ENCODE assay signal across 32 cellular contexts in genomic region chr2:5227062-5227699, GRCh38.
DNase-seq lines count a peak whose midpoint lies in the region; ATAC-seq and TF ChIP-seq lines count a peak whose summit lies in the region.
"Had no signal": no experiment of that assay in that cellular context is flagged by ENCODE, and none has a peak within 500 bp of the region (broad histone marks: within the 10 kb centered on the region; RNA-seq: fewer than 3 reads in every experiment).

No MANE protein-coding gene starts in this region.

- no peak overlapping the region for H2AFZ ChIP-seq in OCI-LY3 (ENCODE audit: low read depth, low read length)
- peak overlapping the region; percentile 21 for H2AFZ ChIP-seq in neural progenitor cell (replicated peaks)

- TF ChIP-seq CTCF in OCI-LY3 (IDR thresholded peaks at IDR 0.05; ENCODE audit: low read depth, low read length): no peak
- no peak for TF ChIP-seq CTCF in choroid plexus epithelial cell (conservative IDR thresholded peaks at IDR 0.05; ENCODE audit: low read depth, low read length)
- TF ChIP-seq CTCF in neural progenitor cell (IDR thresholded peaks at IDR 0.05): no peak

- H3K79me2 ChIP-seq in OCI-LY3 (ENCODE audit: low read length) (no peaks in the 10 kb centered on the region), neural progenitor cell (ENCODE audit: low read depth) (no peaks in the 10 kb centered on the region)

- H3K4me1 Mint-ChIP-seq in neural progenitor cell: peaks cover 5% of the 10 kb centered on the region
- H3K4me1 Mint-ChIP-seq: activated naive CD8-positive, alpha-beta T cell treated with anti-CD3 and anti-CD28 coated beads, Interleukin-2, amount 10 ng/mL, durations not matched to agents 7 days and 5 days; CD8-positive, alpha-beta memory T cell; naive thymus-derived CD8-positive, alpha-beta T cell; stimulated activated naive CD8-positive, alpha-beta T cell treated with anti-CD3 and anti-CD28 coated beads, Interleukin-15, amount 100 ng/mL, for 72 hours had no signal

- H3K27ac ChIP-seq in BLaER1: no peak overlapping the region
- H3K27ac ChIP-seq in OCI-LY3 (ENCODE audit: low read length): no peak overlapping the region
- H3K27ac ChIP-seq in neural progenitor cell: no peak overlapping the region
- H3K27ac ChIP-seq: esophagus squamous epithelium, lower lobe of right lung, pancreas, SK-N-MC, thyroid gland had no signal

- H3K36me3 ChIP-seq in BLaER1 (no peaks in the 10 kb centered on the region), OCI-LY3 (replicated peaks; ENCODE audit: low read depth, low read length) (no peaks in the 10 kb centered on the region), neural progenitor cell (no peaks in the 10 kb centered on the region)
- H3K36me3 ChIP-seq: esophagus squamous epithelium, lower lobe of right lung, pancreas, thyroid gland had no signal

- H3K4me2 ChIP-seq in BLaER1 (peak overlapping the region; percentile 46), OCI-LY3 (ENCODE audit: low read length) (peak overlapping the region; percentile 22; the same call in 1 of the 2 replicates), neural progenitor cell (no peak overlapping the region)

- H3F3A ChIP-seq in neural progenitor cell (ENCODE audit: low read depth): no peaks in the 10 kb centered on the region

- H3K4me1 ChIP-seq in BLaER1 (peaks cover 9% of the 10 kb centered on the region), OCI-LY3 (ENCODE audit: low read length) (no peaks in the 10 kb centered on the region), neural progenitor cell (no peaks in the 10 kb centered on the region)
- H3K4me1 ChIP-seq: esophagus squamous epithelium, lower lobe of right lung, pancreas, thyroid gland had no signal

- no peak overlapping the region for H3K9ac ChIP-seq in BLaER1
- H3K9ac ChIP-seq in OCI-LY3 (ENCODE audit: low read length): no peak overlapping the region
- no peak overlapping the region for H3K9ac ChIP-seq in neural progenitor cell

- H3K9me3 ChIP-seq in BLaER1 (no peaks in the 10 kb centered on the region), OCI-LY3 (ENCODE audit: insufficient read depth, low read length) (no peaks in the 10 kb centered on the region), neural progenitor cell (ENCODE audit: low read depth) (no peaks in the 10 kb centered on the region)
- H3K9me3 ChIP-seq: esophagus squamous epithelium, lower lobe of right lung, pancreas, thyroid gland had no signal

- H3K4me3 ChIP-seq in BLaER1: no peak overlapping the region
- no peak overlapping the region for H3K4me3 ChIP-seq in OCI-LY3 (ENCODE audit: low read length)
- H3K4me3 ChIP-seq in choroid plexus epithelial cell (ENCODE audit: low read depth, low read length): no peak overlapping the region
- no peak overlapping the region for H3K4me3 ChIP-seq in neural progenitor cell
- H3K4me3 ChIP-seq: esophagus squamous epithelium, lower lobe of right lung, pancreas, SK-N-MC, thyroid gland had no signal

- H3K4me3 Mint-ChIP-seq in neural progenitor cell: no peak overlapping the region
- H3K4me3 Mint-ChIP-seq: activated naive CD8-positive, alpha-beta T cell treated with anti-CD3 and anti-CD28 coated beads, Interleukin-2, amount 10 ng/mL, durations not matched to agents 7 days and 5 days; activated T-cell treated with anti-CD3 and anti-CD28 coated beads, Interleukin-2, amount 50 U/mL, for 4 hours; CD8-positive, alpha-beta memory T cell; endodermal cell; naive thymus-derived CD8-positive, alpha-beta T cell; stimulated activated naive CD8-positive, alpha-beta T cell treated with anti-CD3 and anti-CD28 coated beads, Interleukin-15, amount 100 ng/mL, for 72 hours; T-helper 1 cell treated with Interleukin-12 subunit alpha and Interleukin-12 subunit beta and Interleukin-4 antibody, amounts not matched to agents 30 μg/mL and 1 μg/mL, for 36 hours had no signal

- no peaks in the 10 kb centered on the region for H3K36me3 Mint-ChIP-seq in neural progenitor cell
- H3K36me3 Mint-ChIP-seq: activated naive CD8-positive, alpha-beta T cell treated with anti-CD3 and anti-CD28 coated beads, Interleukin-2, amount 10 ng/mL, durations not matched to agents 7 days and 5 days; CD8-positive, alpha-beta memory T cell; naive thymus-derived CD8-positive, alpha-beta T cell had no signal

- ATAC-seq in GM19467 (IDR thresholded peaks at IDR 0.05; ENCODE audit: unreplicated experiment) (no peak), HG02763 (IDR thresholded peaks at IDR 0.05; ENCODE audit: unreplicated experiment) (no peak)
- ATAC-seq: activated T-cell treated with anti-CD3 and anti-CD28 coated beads, Interleukin-2, amount 50 U/mL, for 4 hours; lower lobe of right lung; naive thymus-derived CD8-positive, alpha-beta T cell; pancreas; PC-3; right cardiac atrium; stimulated activated naive CD8-positive, alpha-beta T cell treated with anti-CD3 and anti-CD28 coated beads, Interleukin-15, amount 100 ng/mL, for 72 hours had no signal

- peaks cover 3% of the 10 kb centered on the region for H3K9me3 Mint-ChIP-seq in neural progenitor cell
- H3K9me3 Mint-ChIP-seq: activated T-cell treated with anti-CD3 and anti-CD28 coated beads, Interleukin-2, amount 50 U/mL, for 4 hours; endodermal cell; stimulated activated naive CD8-positive, alpha-beta T cell treated with anti-CD3 and anti-CD28 coated beads, Interleukin-15, amount 100 ng/mL, for 72 hours had no signal

- H4K20me1 ChIP-seq in BLaER1 (no peaks in the 10 kb centered on the region), OCI-LY3 (ENCODE audit: insufficient read depth, low read length) (no peaks in the 10 kb centered on the region), neural progenitor cell (ENCODE audit: low read depth) (no peaks in the 10 kb centered on the region)

- H3K27me3 Mint-ChIP-seq in neural progenitor cell (ENCODE audit: insufficient read depth, low read depth): peaks cover 3% of the 10 kb centered on the region
- H3K27me3 Mint-ChIP-seq: activated naive CD8-positive, alpha-beta T cell treated with anti-CD3 and anti-CD28 coated beads, Interleukin-2, amount 10 ng/mL, durations not matched to agents 7 days and 5 days; naive thymus-derived CD8-positive, alpha-beta T cell; stimulated activated naive CD8-positive, alpha-beta T cell treated with anti-CD3 and anti-CD28 coated beads, Interleukin-15, amount 100 ng/mL, for 72 hours had no signal

- no peaks in the 10 kb centered on the region for H3K27me3 ChIP-seq in BLaER1
- no peaks in the 10 kb centered on the region for H3K27me3 ChIP-seq in OCI-LY3 (ENCODE audit: low read depth, low read length)
- H3K27me3 ChIP-seq in neural progenitor cell: no peaks in the 10 kb centered on the region
- H3K27me3 ChIP-seq: esophagus squamous epithelium, pancreas, thyroid gland had no signal

- DNase-seq in choroid plexus epithelial cell (ENCODE audit: low read depth) (peak; percentile 84), neural progenitor cell (ENCODE audit: low spot score) (no peak), CD1c-positive myeloid dendritic cell (ENCODE audit: extremely low spot score) (no peak)
- DNase-seq in effector CD8-positive, alpha-beta T cell (lab: John Stamatoyannopoulos, UW): no peak
- DNase-seq: activated CD4-positive, alpha-beta T cell treated with anti-CD3 and anti-CD28 coated beads, Interleukin-2, amount 50 U/mL, for 1 hour; activated CD4-positive, CD25-positive, alpha-beta regulatory T cell; activated gamma-delta T cell; activated naive CD8-positive, alpha-beta T cell treated with anti-CD3 and anti-CD28 coated beads, Interleukin-2, amount 10 ng/mL, durations not matched to agents 7 days and 5 days; activated T-cell treated with anti-CD3 and anti-CD28 coated beads, Interleukin-2, amount 50 U/mL, for 4 hours; AML-193; aorta; CD8-positive, alpha-beta memory T cell; central memory CD4-positive, alpha-beta T cell; endodermal cell; esophagus squamous epithelium; lower lobe of right lung; naive thymus-derived CD8-positive, alpha-beta T cell; NCI-H1092; NCI-H1694 treated with DMSO at 0.1 percent for 48 hours; NCI-H2171; NCI-H510A; pancreas; PC-3; right cardiac atrium; stimulated activated naive CD8-positive, alpha-beta T cell treated with anti-CD3 and anti-CD28 coated beads, Interleukin-15, amount 100 ng/mL, for 72 hours; thyroid gland had no signal

- H3K27ac Mint-ChIP-seq in neural progenitor cell: no peak overlapping the region
- H3K27ac Mint-ChIP-seq: activated naive CD8-positive, alpha-beta T cell treated with anti-CD3 and anti-CD28 coated beads, Interleukin-2, amount 10 ng/mL, durations not matched to agents 7 days and 5 days; CD8-positive, alpha-beta memory T cell; endodermal cell; naive thymus-derived CD8-positive, alpha-beta T cell; stimulated activated naive CD8-positive, alpha-beta T cell treated with anti-CD3 and anti-CD28 coated beads, Interleukin-15, amount 100 ng/mL, for 72 hours; T-helper 1 cell treated with Interleukin-12 subunit alpha and Interleukin-12 subunit beta and Interleukin-4 antibody, amounts not matched to agents 30 μg/mL and 1 μg/mL, for 36 hours had no signal
